1 cellular context compared by ENCODE assay signal in the genomic region with DNA sequence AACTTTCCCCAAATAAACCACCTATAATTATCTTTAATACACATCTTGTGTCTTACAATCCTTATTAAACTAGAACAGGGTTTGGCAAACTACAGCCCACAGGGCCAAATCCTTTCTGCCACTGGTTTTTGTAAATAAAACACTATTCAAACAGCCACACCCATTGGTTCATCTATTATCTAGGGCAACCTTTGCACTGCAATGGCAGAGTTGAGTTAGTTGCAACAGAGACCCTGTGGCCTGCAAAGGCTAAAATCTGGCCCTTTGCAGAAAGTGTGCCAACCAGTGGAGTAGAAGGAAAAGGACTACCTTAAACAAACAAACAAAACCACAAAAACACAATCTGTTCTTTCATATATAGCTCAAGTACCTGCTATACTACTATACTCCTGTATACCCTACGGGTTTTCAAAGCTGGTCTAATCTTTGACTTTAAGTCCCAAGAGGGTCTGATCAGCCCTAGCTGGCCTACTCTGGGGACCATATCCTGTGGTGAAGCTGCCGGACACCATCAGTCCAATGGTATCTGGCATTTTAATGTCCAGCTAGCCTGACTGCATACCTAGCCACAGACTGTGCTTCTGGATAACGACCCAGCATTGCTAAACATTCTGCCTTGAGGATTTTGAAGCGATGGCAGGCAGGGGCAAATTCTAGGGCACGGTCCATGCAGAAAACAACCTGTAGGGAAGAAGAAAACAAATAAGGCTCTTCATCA.
A peak's percentile ranks its signal among the peaks of the same experiment; 100 is the strongest.
TF ChIP-seq lines count a peak whose summit lies in the region.

No MANE protein-coding gene starts in this region.

TF ChIP-seq in HepG2, 621 proteins besides CTCF, POLR2A, EP300 and RAD21 (continued from another document and continues in another):
- no peak for TF ChIP-seq ZZZ3 (CRISPR knock-in tag; IDR thresholded peaks at IDR 0.05; ENCODE audit: borderline replicate concordance)
- TF ChIP-seq, protein P1, sequence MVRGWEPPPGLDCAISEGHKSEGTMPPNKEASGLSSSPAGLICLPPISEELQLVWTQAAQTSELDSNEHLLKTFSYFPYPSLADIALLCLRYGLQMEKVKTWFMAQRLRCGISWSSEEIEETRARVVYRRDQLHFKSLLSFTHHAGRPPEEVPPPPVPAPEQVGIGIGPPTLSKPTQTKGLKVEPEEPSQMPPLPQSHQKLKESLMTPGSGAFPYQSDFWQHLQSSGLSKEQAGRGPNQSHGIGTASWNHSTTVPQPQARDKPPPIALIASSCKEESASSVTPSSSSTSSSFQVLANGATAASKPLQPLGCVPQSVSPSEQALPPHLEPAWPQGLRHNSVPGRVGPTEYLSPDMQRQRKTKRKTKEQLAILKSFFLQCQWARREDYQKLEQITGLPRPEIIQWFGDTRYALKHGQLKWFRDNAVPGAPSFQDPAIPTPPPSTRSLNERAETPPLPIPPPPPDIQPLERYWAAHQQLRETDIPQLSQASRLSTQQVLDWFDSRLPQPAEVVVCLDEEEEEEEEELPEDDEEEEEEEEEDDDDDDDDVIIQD (CRISPR knock-in tag; IDR thresholded peaks at IDR 0.05; ENCODE audit: low read depth), result 0 out of 2 replicates have a peak, but pooled peaks have one; percentile 57
- TF ChIP-seq KDM5B (CRISPR knock-in tag; IDR thresholded peaks at IDR 0.05; ENCODE audit: borderline replicate concordance), result no peak
- TF ChIP-seq, protein P2, sequence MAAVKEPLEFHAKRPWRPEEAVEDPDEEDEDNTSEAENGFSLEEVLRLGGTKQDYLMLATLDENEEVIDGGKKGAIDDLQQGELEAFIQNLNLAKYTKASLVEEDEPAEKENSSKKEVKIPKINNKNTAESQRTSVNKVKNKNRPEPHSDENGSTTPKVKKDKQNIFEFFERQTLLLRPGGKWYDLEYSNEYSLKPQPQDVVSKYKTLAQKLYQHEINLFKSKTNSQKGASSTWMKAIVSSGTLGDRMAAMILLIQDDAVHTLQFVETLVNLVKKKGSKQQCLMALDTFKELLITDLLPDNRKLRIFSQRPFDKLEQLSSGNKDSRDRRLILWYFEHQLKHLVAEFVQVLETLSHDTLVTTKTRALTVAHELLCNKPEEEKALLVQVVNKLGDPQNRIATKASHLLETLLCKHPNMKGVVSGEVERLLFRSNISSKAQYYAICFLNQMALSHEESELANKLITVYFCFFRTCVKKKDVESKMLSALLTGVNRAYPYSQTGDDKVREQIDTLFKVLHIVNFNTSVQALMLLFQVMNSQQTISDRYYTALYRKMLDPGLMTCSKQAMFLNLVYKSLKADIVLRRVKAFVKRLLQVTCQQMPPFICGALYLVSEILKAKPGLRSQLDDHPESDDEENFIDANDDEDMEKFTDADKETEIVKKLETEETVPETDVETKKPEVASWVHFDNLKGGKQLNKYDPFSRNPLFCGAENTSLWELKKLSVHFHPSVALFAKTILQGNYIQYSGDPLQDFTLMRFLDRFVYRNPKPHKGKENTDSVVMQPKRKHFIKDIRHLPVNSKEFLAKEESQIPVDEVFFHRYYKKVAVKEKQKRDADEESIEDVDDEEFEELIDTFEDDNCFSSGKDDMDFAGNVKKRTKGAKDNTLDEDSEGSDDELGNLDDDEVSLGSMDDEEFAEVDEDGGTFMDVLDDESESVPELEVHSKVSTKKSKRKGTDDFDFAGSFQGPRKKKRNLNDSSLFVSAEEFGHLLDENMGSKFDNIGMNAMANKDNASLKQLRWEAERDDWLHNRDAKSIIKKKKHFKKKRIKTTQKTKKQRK (IDR thresholded peaks at IDR 0.05; ENCODE audit: low read length), result no peak
- TF ChIP-seq RXRA (CRISPR knock-in tag; IDR thresholded peaks at IDR 0.05), result peak; percentile 29; the same call in 1 of the 2 replicates
- peak; percentile 47; the same call in 1 of the 2 replicates for TF ChIP-seq KMT2B (CRISPR knock-in tag; IDR thresholded peaks at IDR 0.05)
- TF ChIP-seq TOPORS (CRISPR knock-in tag; IDR thresholded peaks at IDR 0.05), result no peak
- TF ChIP-seq DR1 (CRISPR knock-in tag; IDR thresholded peaks at IDR 0.05), result no peak
- TF ChIP-seq ZNF572 (CRISPR knock-in tag; IDR thresholded peaks at IDR 0.05), result no peak
- TF ChIP-seq, protein P3, sequence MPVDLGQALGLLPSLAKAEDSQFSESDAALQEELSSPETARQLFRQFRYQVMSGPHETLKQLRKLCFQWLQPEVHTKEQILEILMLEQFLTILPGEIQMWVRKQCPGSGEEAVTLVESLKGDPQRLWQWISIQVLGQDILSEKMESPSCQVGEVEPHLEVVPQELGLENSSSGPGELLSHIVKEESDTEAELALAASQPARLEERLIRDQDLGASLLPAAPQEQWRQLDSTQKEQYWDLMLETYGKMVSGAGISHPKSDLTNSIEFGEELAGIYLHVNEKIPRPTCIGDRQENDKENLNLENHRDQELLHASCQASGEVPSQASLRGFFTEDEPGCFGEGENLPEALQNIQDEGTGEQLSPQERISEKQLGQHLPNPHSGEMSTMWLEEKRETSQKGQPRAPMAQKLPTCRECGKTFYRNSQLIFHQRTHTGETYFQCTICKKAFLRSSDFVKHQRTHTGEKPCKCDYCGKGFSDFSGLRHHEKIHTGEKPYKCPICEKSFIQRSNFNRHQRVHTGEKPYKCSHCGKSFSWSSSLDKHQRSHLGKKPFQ (CRISPR knock-in tag; IDR thresholded peaks at IDR 0.05; ENCODE audit: insufficient replicate concordance), result no peak
- peak in 1 of 2 experiments; percentile 80; a peak in 2 of 4 replicates for TF ChIP-seq KLF16 (CRISPR knock-in tag; IDR thresholded peaks at IDR 0.05)
- peak; percentile 51; the same call in 1 of the 2 replicates for TF ChIP-seq ZFX (CRISPR knock-in tag; IDR thresholded peaks at IDR 0.05; ENCODE audit: low read depth)
- no peak for TF ChIP-seq CENPT (CRISPR knock-in tag; IDR thresholded peaks at IDR 0.05; ENCODE audit: low read depth)
- TF ChIP-seq, protein P4, sequence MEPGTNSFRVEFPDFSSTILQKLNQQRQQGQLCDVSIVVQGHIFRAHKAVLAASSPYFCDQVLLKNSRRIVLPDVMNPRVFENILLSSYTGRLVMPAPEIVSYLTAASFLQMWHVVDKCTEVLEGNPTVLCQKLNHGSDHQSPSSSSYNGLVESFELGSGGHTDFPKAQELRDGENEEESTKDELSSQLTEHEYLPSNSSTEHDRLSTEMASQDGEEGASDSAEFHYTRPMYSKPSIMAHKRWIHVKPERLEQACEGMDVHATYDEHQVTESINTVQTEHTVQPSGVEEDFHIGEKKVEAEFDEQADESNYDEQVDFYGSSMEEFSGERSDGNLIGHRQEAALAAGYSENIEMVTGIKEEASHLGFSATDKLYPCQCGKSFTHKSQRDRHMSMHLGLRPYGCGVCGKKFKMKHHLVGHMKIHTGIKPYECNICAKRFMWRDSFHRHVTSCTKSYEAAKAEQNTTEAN (CRISPR knock-in tag; conservative IDR thresholded peaks at IDR 0.05), result no peak
- no peak for TF ChIP-seq ZNF557 (CRISPR knock-in tag; IDR thresholded peaks at IDR 0.05)
- TF ChIP-seq, protein P5, sequence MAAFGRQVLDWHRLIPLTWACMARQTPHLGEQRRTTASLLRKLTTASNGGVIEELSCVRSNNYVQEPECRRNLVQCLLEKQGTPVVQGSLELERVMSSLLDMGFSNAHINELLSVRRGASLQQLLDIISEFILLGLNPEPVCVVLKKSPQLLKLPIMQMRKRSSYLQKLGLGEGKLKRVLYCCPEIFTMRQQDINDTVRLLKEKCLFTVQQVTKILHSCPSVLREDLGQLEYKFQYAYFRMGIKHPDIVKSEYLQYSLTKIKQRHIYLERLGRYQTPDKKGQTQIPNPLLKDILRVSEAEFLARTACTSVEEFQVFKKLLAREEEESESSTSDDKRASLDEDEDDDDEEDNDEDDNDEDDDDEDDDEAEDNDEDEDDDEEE (CRISPR knock-in tag; IDR thresholded peaks at IDR 0.05), result 0 out of 2 replicates have a peak, but pooled peaks have one; percentile 37
- TF ChIP-seq ZBTB38 (CRISPR knock-in tag; IDR thresholded peaks at IDR 0.05), result no peak
- TF ChIP-seq, protein P6, sequence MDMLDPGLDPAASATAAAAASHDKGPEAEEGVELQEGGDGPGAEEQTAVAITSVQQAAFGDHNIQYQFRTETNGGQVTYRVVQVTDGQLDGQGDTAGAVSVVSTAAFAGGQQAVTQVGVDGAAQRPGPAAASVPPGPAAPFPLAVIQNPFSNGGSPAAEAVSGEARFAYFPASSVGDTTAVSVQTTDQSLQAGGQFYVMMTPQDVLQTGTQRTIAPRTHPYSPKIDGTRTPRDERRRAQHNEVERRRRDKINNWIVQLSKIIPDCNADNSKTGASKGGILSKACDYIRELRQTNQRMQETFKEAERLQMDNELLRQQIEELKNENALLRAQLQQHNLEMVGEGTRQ (IDR thresholded peaks at IDR 0.05; ENCODE audit: low read depth, low read length), result no peak
- TF ChIP-seq, protein P6 (CRISPR knock-in tag; IDR thresholded peaks at IDR 0.05; ENCODE audit: borderline replicate concordance), result no peak
- TF ChIP-seq PCBP2 (optimal IDR thresholded peaks at IDR 0.05; ENCODE audit: low read depth, low read length, poor library complexity, severe bottlenecking), result no peak
- no peak for TF ChIP-seq ZNF75D (CRISPR knock-in tag; IDR thresholded peaks at IDR 0.05; ENCODE audit: borderline replicate concordance)
- TF ChIP-seq TBL1XR1 (IDR thresholded peaks at IDR 0.05; ENCODE audit: borderline replicate concordance, low read length, partially characterized antibody), result no peak
- TF ChIP-seq RELA (CRISPR knock-in tag; IDR thresholded peaks at IDR 0.05), result no peak
- TF ChIP-seq REPIN1 (CRISPR knock-in tag; IDR thresholded peaks at IDR 0.05; ENCODE audit: borderline replicate concordance, low read depth), result no peak
- TF ChIP-seq ZBTB1 (CRISPR knock-in tag; IDR thresholded peaks at IDR 0.05; ENCODE audit: borderline replicate concordance), result no peak
- TF ChIP-seq MXD4 (CRISPR knock-in tag; IDR thresholded peaks at IDR 0.05), result 0 out of 2 replicates have a peak, but pooled peaks have one; percentile 50
- 0 out of 2 replicates have a peak, but pooled peaks have one; percentile 47 for TF ChIP-seq KDM1A (CRISPR knock-in tag; IDR thresholded peaks at IDR 0.05)
- TF ChIP-seq FLYWCH1 (CRISPR knock-in tag; IDR thresholded peaks at IDR 0.05), result no peak
- TF ChIP-seq MTA1 (CRISPR knock-in tag; IDR thresholded peaks at IDR 0.05; ENCODE audit: borderline replicate concordance), result no peak
- TF ChIP-seq THAP11 (CRISPR knock-in tag; IDR thresholded peaks at IDR 0.05), result peak; percentile 67; the same call in 1 of the 2 replicates
- TF ChIP-seq, protein P7, sequence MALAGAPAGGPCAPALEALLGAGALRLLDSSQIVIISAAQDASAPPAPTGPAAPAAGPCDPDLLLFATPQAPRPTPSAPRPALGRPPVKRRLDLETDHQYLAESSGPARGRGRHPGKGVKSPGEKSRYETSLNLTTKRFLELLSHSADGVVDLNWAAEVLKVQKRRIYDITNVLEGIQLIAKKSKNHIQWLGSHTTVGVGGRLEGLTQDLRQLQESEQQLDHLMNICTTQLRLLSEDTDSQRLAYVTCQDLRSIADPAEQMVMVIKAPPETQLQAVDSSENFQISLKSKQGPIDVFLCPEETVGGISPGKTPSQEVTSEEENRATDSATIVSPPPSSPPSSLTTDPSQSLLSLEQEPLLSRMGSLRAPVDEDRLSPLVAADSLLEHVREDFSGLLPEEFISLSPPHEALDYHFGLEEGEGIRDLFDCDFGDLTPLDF (CRISPR knock-in tag; IDR thresholded peaks at IDR 0.05), result no peak
- TF ChIP-seq, protein P8, sequence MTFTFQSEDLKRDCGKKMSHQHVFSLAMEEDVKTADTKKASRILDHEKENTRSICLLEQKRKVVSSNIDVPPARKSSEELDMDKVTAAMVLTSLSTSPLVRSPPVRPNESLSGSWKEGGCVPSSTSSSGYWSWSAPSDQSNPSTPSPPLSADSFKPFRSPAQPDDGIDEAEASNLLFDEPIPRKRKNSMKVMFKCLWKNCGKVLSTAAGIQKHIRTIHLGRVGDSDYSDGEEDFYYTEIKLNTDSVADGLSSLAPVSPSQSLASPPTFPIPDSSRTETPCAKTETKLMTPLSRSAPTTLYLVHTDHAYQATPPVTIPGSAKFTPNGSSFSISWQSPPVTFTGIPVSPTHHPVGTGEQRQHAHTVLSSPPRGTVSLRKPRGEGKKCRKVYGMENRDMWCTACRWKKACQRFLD (CRISPR knock-in tag; IDR thresholded peaks at IDR 0.05; ENCODE audit: borderline replicate concordance), result no peak
- no peak for TF ChIP-seq MYNN (CRISPR knock-in tag; IDR thresholded peaks at IDR 0.05; ENCODE audit: low read depth)
- no peak for TF ChIP-seq BRD4 (CRISPR knock-in tag; IDR thresholded peaks at IDR 0.05)
- TF ChIP-seq MXI1 (IDR thresholded peaks at IDR 0.05; ENCODE audit: borderline replicate concordance, low read depth, low read length), result peak; percentile 10; the same call in 1 of the 3 replicates
- peak; percentile 49; the same call in 1 of the 2 replicates for TF ChIP-seq ELF3 (CRISPR knock-in tag; IDR thresholded peaks at IDR 0.05)
- TF ChIP-seq, protein P9, sequence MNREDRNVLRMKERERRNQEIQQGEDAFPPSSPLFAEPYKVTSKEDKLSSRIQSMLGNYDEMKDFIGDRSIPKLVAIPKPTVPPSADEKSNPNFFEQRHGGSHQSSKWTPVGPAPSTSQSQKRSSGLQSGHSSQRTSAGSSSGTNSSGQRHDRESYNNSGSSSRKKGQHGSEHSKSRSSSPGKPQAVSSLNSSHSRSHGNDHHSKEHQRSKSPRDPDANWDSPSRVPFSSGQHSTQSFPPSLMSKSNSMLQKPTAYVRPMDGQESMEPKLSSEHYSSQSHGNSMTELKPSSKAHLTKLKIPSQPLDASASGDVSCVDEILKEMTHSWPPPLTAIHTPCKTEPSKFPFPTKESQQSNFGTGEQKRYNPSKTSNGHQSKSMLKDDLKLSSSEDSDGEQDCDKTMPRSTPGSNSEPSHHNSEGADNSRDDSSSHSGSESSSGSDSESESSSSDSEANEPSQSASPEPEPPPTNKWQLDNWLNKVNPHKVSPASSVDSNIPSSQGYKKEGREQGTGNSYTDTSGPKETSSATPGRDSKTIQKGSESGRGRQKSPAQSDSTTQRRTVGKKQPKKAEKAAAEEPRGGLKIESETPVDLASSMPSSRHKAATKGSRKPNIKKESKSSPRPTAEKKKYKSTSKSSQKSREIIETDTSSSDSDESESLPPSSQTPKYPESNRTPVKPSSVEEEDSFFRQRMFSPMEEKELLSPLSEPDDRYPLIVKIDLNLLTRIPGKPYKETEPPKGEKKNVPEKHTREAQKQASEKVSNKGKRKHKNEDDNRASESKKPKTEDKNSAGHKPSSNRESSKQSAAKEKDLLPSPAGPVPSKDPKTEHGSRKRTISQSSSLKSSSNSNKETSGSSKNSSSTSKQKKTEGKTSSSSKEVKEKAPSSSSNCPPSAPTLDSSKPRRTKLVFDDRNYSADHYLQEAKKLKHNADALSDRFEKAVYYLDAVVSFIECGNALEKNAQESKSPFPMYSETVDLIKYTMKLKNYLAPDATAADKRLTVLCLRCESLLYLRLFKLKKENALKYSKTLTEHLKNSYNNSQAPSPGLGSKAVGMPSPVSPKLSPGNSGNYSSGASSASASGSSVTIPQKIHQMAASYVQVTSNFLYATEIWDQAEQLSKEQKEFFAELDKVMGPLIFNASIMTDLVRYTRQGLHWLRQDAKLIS (CRISPR knock-in tag; IDR thresholded peaks at IDR 0.05), result no peak
- peak; percentile 54; the same call in 1 of the 2 replicates for TF ChIP-seq CREM (IDR thresholded peaks at IDR 0.05)
- TF ChIP-seq CREM (CRISPR knock-in tag; IDR thresholded peaks at IDR 0.05), result no peak
- no peak for TF ChIP-seq MAFK (conservative IDR thresholded peaks at IDR 0.05 in 1 of 2, IDR thresholded peaks at IDR 0.05 in 1 of 2; ENCODE audit: low read length in 2 of 2)
- TF ChIP-seq KLF11 (CRISPR knock-in tag; IDR thresholded peaks at IDR 0.05), result no peak
- peak; percentile 62; the same call in 1 of the 2 replicates for TF ChIP-seq NR2F2 (IDR thresholded peaks at IDR 0.05; ENCODE audit: borderline replicate concordance, low read depth)
- no peak for TF ChIP-seq MYC (CRISPR knock-in tag; IDR thresholded peaks at IDR 0.05; ENCODE audit: borderline replicate concordance)
- no peak for TF ChIP-seq ZNF225 (CRISPR knock-in tag; IDR thresholded peaks at IDR 0.05)
